Comparison of ENCODE assay signal across 8 cellular contexts in genomic region chr16:25257504-25257955, GRCh38. TPM values are rescaled to one million over a fixed set of nuclear protein-coding genes. Genes with fewer than 3 reads are reported as not detected.
DNase-seq lines count a peak whose midpoint lies in the region; ATAC-seq and TF ChIP-seq lines count a peak whose summit lies in the region.

TSS of gene ZKSCAN2 (minus strand) at chr16:25257845. CDS start at chr16:25257127, 718 bp downstream.

- H3K27ac Mint-ChIP-seq in stimulated activated naive CD8-positive, alpha-beta T cell treated with anti-CD3 and anti-CD28 coated beads, Interleukin-15, amount 100 ng/mL, for 72 hours, result peak within 1 kb of the TSS; percentile 99

- H2AFZ ChIP-seq in neural cell (ENCODE audit: low read depth, low read length), result peak within 1 kb of the TSS; percentile 80

- H3K27me3 ChIP-seq in HUES6 (ENCODE audit: control insufficient read depth, insufficient read depth, low read length), result no peaks in the 10 kb centered on the region
- no peaks in the 10 kb centered on the region for H3K27me3 ChIP-seq in neural cell (ENCODE audit: insufficient read depth, low read depth, low read length)

- peaks cover 55% of the 10 kb centered on the region for H3K79me2 ChIP-seq in neural cell (replicated peaks; ENCODE audit: insufficient read depth, low read length)

- no peaks in the 10 kb centered on the region for H3K27me3 Mint-ChIP-seq in stimulated activated naive CD8-positive, alpha-beta T cell treated with anti-CD3 and anti-CD28 coated beads, Interleukin-15, amount 100 ng/mL, for 72 hours

- no peak for TF ChIP-seq RAD21 in neural cell (conservative IDR thresholded peaks at IDR 0.05)

- H3K9ac ChIP-seq in HUES6 (ENCODE audit: low read length), result peak within 1 kb of the TSS; percentile 99
- H3K9ac ChIP-seq in neural cell (ENCODE audit: low read length), result peak within 1 kb of the TSS; percentile 94

- H3K4me2 ChIP-seq in neural cell (ENCODE audit: low read length), result peak within 1 kb of the TSS; percentile 92

- peak; percentile 85 for DNase-seq in DMS153 treated with DMSO at 0.1 percent for 48 hours (lab: John Stamatoyannopoulos, UW; ENCODE audit: unreplicated experiment)
- peak; percentile 94 for DNase-seq in RPMI8226
- DNase-seq in activated effector memory CD4-positive, alpha-beta T cell treated with anti-CD3 and anti-CD28 coated beads, Interleukin-2, amount 50 U/mL, for 16 hours, result peak; percentile 94
- DNase-seq in fibroblast of the conjunctiva (ENCODE audit: low read depth), result peak; percentile 82
- peak; percentile 85 to 87 for DNase-seq in stimulated activated naive CD8-positive, alpha-beta T cell treated with anti-CD3 and anti-CD28 coated beads, Interleukin-15, amount 100 ng/mL, for 72 hours

- TF ChIP-seq CTCF in neural cell (IDR thresholded peaks at IDR 0.05; ENCODE audit: poor library complexity, severe bottlenecking), result no peak

- H4K20me1 ChIP-seq in neural cell (ENCODE audit: insufficient read depth), result no peaks in the 10 kb centered on the region

- H3K27ac ChIP-seq in HUES6 (ENCODE audit: low read depth, low read length) (peak within 1 kb of the TSS; percentile 100), neural cell (ENCODE audit: low read length) (peak within 1 kb of the TSS; percentile 95)

- peaks cover 64% of the 10 kb centered on the region for H3K4me1 Mint-ChIP-seq in stimulated activated naive CD8-positive, alpha-beta T cell treated with anti-CD3 and anti-CD28 coated beads, Interleukin-15, amount 100 ng/mL, for 72 hours

- peak; percentile 86 for ATAC-seq in GM21447 (IDR thresholded peaks at IDR 0.05; ENCODE audit: unreplicated experiment)
- peak; percentile 88 for ATAC-seq in stimulated activated naive CD8-positive, alpha-beta T cell treated with anti-CD3 and anti-CD28 coated beads, Interleukin-15, amount 100 ng/mL, for 72 hours

- no peaks in the 10 kb centered on the region for H3K9me2 ChIP-seq in neural cell (ENCODE audit: insufficient read depth, low read length)

- peaks cover 10% of the 10 kb centered on the region for H3K4me1 ChIP-seq in HUES6 (ENCODE audit: control insufficient read depth, insufficient read depth, low read length)

- H3K36me3 ChIP-seq in HUES6 (ENCODE audit: control insufficient read depth, insufficient read depth, low read length) (peaks cover 32% of the 10 kb centered on the region), neural cell (ENCODE audit: insufficient read depth, low read length) (no peaks in the 10 kb centered on the region)

- peak within 1 kb of the TSS; percentile 94 for H3K4me3 Mint-ChIP-seq in stimulated activated naive CD8-positive, alpha-beta T cell treated with anti-CD3 and anti-CD28 coated beads, Interleukin-15, amount 100 ng/mL, for 72 hours

- H3K4me3 ChIP-seq in HUES6 (ENCODE audit: low read depth, low read length) (peak within 1 kb of the TSS; percentile 75), neural cell (ENCODE audit: low read length) (peak within 1 kb of the TSS; percentile 86)

- H3K9me3 ChIP-seq in HUES6 (ENCODE audit: control insufficient read depth, insufficient read depth, low read depth, low read length) (no peaks in the 10 kb centered on the region), neural cell (ENCODE audit: low read length) (no peaks in the 10 kb centered on the region)

- no peaks in the 10 kb centered on the region for H3K9me3 Mint-ChIP-seq in stimulated activated naive CD8-positive, alpha-beta T cell treated with anti-CD3 and anti-CD28 coated beads, Interleukin-15, amount 100 ng/mL, for 72 hours

- peak; percentile 8 for TF ChIP-seq EP300 in neural cell (conservative IDR thresholded peaks at IDR 0.05; ENCODE audit: poor library complexity, severe bottlenecking)

- no peaks in the 10 kb centered on the region for H3F3A ChIP-seq in neural cell (ENCODE audit: insufficient read depth, low read length, poor library complexity, severe bottlenecking)

TF ChIP-seq in neural cell, 6 proteins besides CTCF, POLR2A, EP300 and RAD21:
- TF ChIP-seq MXI1 (conservative IDR thresholded peaks at IDR 0.05; ENCODE audit: poor library complexity, severe bottlenecking), result peak; percentile 48
- TF ChIP-seq POLR2AphosphoS5 (IDR thresholded peaks at IDR 0.05), result peak; percentile 79
- TF ChIP-seq REST (IDR thresholded peaks at IDR 0.05; ENCODE audit: borderline replicate concordance), result no peak

RNA-seq across cellular contexts. Expression of gene ZKSCAN2, which starts in this region (rescaled TPM):
- 14.0 and 17.2 TPM in 2 replicates for polyA plus RNA-seq in neural cell
- 56.0 and 63.7 TPM in 2 replicates for polyA minus RNA-seq in neural cell

Comparison
In these comparisons a context has a peak if more than half of its experiments do, and no peak if none do; other contexts are left out.
1. Peak in every context shown above with its lines: DNase-seq, ATAC-seq, H3K4me3 ChIP-seq and H3K27ac ChIP-seq.